ENCODE assay signal across 8 cellular contexts in the genomic region with DNA sequence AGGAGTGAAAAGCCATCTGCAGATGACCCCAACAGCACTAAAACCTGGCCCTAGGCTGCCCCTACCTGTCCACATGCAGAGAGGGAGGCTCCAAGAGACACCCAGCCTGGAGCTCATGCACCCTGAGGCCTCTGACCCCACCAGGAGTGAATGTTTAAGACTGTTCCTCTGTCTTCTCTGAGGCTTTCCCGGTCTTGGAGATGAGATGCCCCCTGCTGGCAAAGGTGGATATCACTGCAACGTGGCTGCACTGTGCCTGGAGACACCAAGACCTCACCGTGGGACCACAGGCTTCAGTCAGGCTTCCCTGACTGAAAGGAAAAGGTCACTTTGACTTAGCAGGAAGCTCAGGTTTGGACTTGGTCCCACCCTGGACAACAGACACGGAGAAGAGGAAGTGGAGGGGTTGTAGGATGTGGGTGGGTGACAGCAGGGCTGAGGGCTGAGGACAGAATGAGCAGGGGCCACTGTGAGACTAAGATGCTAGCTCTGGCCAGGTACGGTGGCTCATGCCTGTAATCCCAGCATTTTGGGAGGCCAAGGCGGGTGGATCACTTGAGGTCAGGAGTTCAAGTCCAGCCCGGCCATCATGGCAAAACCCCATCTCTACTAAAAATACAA. TPM values are rescaled to one million over a fixed set of nuclear protein-coding genes. Genes with fewer than 3 reads are reported as not detected.
DNase-seq lines count a peak whose midpoint lies in the region; ATAC-seq lines count a peak whose summit lies in the region.
"Not testable (repeated sequence)": the region's sequence is repeated elsewhere in the genome, so short reads cannot be mapped to it uniquely, and the experiment has no call there.

No MANE protein-coding gene starts in this region.

- DNase-seq in C1 segment of cervical spinal cord (lab: John Stamatoyannopoulos, UW) (peak in 8 of 14 donors; percentile 0 to 41 (median 6)), NCI-H748 treated with DMSO at 0.1 percent for 48 hours (lab: John Stamatoyannopoulos, UW) (peak; percentile 0), kidney glomerular epithelial cell (lab: John Stamatoyannopoulos, UW) (peak; percentile 27)
- DNase-seq in activated CD4-positive, alpha-beta T cell treated with anti-CD3 and anti-CD28 coated beads, Interleukin-2, amount 10 ng/mL, durations not matched to agents 24 days and 14 days: peak; percentile 87
- DNase-seq in central memory CD8-positive, alpha-beta T cell (ENCODE audit: low spot score in 2 of 2): peak; percentile 10 to 16
- DNase-seq in stimulated activated CD4-positive, alpha-beta T cell treated with anti-CD3 and anti-CD28 coated beads, Interleukin-1b, Interleukin-23, amount 100 ng/mL, for 48 hours: peak; percentile 61

- peak overlapping the region; percentile 13 for H3K4me3 Mint-ChIP-seq in activated CD4-positive, alpha-beta T cell treated with anti-CD3 and anti-CD28 coated beads, Interleukin-2, amount 10 ng/mL, durations not matched to agents 24 days and 14 days
- not testable (repeated sequence) for H3K4me3 Mint-ChIP-seq in central memory CD8-positive, alpha-beta T cell

- peaks cover 11% of the 10 kb centered on the region for H3K4me1 Mint-ChIP-seq in activated CD4-positive, alpha-beta T cell treated with anti-CD3 and anti-CD28 coated beads, Interleukin-2, amount 10 ng/mL, durations not matched to agents 24 days and 14 days
- peaks cover 18% of the 10 kb centered on the region for H3K4me1 Mint-ChIP-seq in central memory CD8-positive, alpha-beta T cell

- H3K36me3 Mint-ChIP-seq in activated CD4-positive, alpha-beta T cell treated with anti-CD3 and anti-CD28 coated beads, Interleukin-2, amount 10 ng/mL, durations not matched to agents 24 days and 14 days (ENCODE audit: low read depth); central memory CD8-positive, alpha-beta T cell (ENCODE audit: insufficient read depth): not testable (repeated sequence)

- intact Hi-C loops in activated CD4-positive, alpha-beta T cell treated with anti-CD3 and anti-CD28 coated beads, Interleukin-2, amount 10 ng/mL, durations not matched to agents 24 days and 14 days (cut with micrococcal nuclease): not testable (repeated sequence)

- H3K27me3 Mint-ChIP-seq in activated CD4-positive, alpha-beta T cell treated with anti-CD3 and anti-CD28 coated beads, Interleukin-2, amount 10 ng/mL, durations not matched to agents 24 days and 14 days; central memory CD8-positive, alpha-beta T cell: not testable (repeated sequence)

- not testable (repeated sequence) for H3K27ac Mint-ChIP-seq in activated CD4-positive, alpha-beta T cell treated with anti-CD3 and anti-CD28 coated beads, Interleukin-2, amount 10 ng/mL, durations not matched to agents 24 days and 14 days
- H3K27ac Mint-ChIP-seq in central memory CD8-positive, alpha-beta T cell (ENCODE audit: low read depth): peak overlapping the region; percentile 58

- ATAC-seq in GM19043 (IDR thresholded peaks at IDR 0.05; ENCODE audit: low read depth, unreplicated experiment) (peak; percentile 87), HG03139 (IDR thresholded peaks at IDR 0.05; ENCODE audit: unreplicated experiment) (peak; percentile 73)
- not testable (repeated sequence) for ATAC-seq in central memory CD8-positive, alpha-beta T cell (replicated peaks; ENCODE audit: extremely low read depth, poor library complexity, severe bottlenecking)

- not testable (repeated sequence) for H3K9me3 Mint-ChIP-seq in activated CD4-positive, alpha-beta T cell treated with anti-CD3 and anti-CD28 coated beads, Interleukin-2, amount 10 ng/mL, durations not matched to agents 24 days and 14 days; central memory CD8-positive, alpha-beta T cell

RNA-seq across cellular contexts. Expression of gene FAM156A, which starts 31.8 kb away (rescaled TPM):
- total RNA-seq in activated CD4-positive, alpha-beta T cell treated with anti-CD3 and anti-CD28 coated beads, Interleukin-2, amount 10 ng/mL, durations not matched to agents 24 days and 14 days: 27.3 and 28.3 TPM in 2 replicates

RNA-seq across cellular contexts. Expression of gene GPR173, which starts 58.5 kb away (rescaled TPM):
- total RNA-seq in activated CD4-positive, alpha-beta T cell treated with anti-CD3 and anti-CD28 coated beads, Interleukin-2, amount 10 ng/mL, durations not matched to agents 24 days and 14 days: not detected in 2 replicates

Comparison
In these comparisons a context has a peak if more than half of its experiments do, and no peak if none do; other contexts are left out.
1. DNase-seq: peak in every context shown above with its lines; median percentile 87 in activated CD4-positive, alpha-beta T cell treated with anti-CD3 and anti-CD28 coated beads, Interleukin-2, amount 10 ng/mL, durations not matched to agents 24 days and 14 days; 61 in stimulated activated CD4-positive, alpha-beta T cell treated with anti-CD3 and anti-CD28 coated beads, Interleukin-1b, Interleukin-23, amount 100 ng/mL, for 48 hours; 27 in kidney glomerular epithelial cell; 13 in central memory CD8-positive, alpha-beta T cell; 6 in C1 segment of cervical spinal cord; 0 in NCI-H748 treated with DMSO at 0.1 percent for 48 hours.